ENCODE assay signal across 13 cellular contexts in the genomic region with DNA sequence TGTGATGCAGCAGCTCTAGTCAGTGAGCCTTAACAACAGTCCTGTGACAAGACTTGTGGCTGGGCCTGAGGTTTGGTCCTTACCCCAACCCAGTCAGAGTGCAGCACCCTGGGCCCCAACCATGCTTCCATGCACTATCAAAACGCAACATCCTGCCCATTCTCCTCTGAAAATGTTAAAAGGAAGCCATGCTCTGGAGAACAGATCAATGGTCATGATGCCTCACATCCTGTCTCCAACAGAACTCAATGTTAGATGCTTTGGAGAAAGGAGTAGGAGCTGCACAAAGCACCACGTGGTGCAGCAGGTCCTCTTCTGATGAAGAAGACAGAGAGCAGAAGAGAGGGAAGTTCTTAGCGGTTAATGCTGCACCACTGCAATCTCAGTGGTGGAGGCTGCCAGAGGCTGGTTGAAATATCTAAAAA. TPM values are rescaled to one million over a fixed set of nuclear protein-coding genes. Genes with fewer than 3 reads are reported as not detected.
DNase-seq lines count a peak whose midpoint lies in the region; ATAC-seq and TF ChIP-seq lines count a peak whose summit lies in the region.
"Had no signal": no experiment of that assay in that cellular context is flagged by ENCODE, and none has a peak within 500 bp of the region (broad histone marks: within the 10 kb centered on the region; RNA-seq: fewer than 3 reads in every experiment).

No MANE protein-coding gene starts in this region.

- H3K4me3 Mint-ChIP-seq in activated naive CD8-positive, alpha-beta T cell treated with anti-CD3 and anti-CD28 coated beads for 36 hours: no peak overlapping the region
- no peak overlapping the region for H3K4me3 Mint-ChIP-seq in GM23338
- H3K4me3 Mint-ChIP-seq in glutamatergic neuron (ENCODE audit: unreplicated experiment): no peak overlapping the region

- H3K4me3 ChIP-seq in ACC112 (ENCODE audit: low read depth, low read length) (no peak overlapping the region), GM23338 (no peak overlapping the region)
- H3K4me3 ChIP-seq: cardiac muscle cell, gastrocnemius medialis had no signal

- H3K9me3 Mint-ChIP-seq in activated naive CD8-positive, alpha-beta T cell treated with anti-CD3 and anti-CD28 coated beads for 36 hours: no peaks in the 10 kb centered on the region
- no peaks in the 10 kb centered on the region; the same call in 2 of the 3 replicates for H3K9me3 Mint-ChIP-seq in GM23338
- peaks cover 1% of the 10 kb centered on the region for H3K9me3 Mint-ChIP-seq in glutamatergic neuron (ENCODE audit: unreplicated experiment)

- peaks cover 5% of the 10 kb centered on the region for H3K36me3 Mint-ChIP-seq in activated naive CD8-positive, alpha-beta T cell treated with anti-CD3 and anti-CD28 coated beads for 36 hours
- H3K36me3 Mint-ChIP-seq in GM23338 (ENCODE audit: low read depth) (0 out of 3 replicates have a peak, but pooled peaks cover 4% of the 10 kb centered on the region), glutamatergic neuron (ENCODE audit: unreplicated experiment) (no peaks in the 10 kb centered on the region)

- no peak overlapping the region for H3K4me2 ChIP-seq in GM23338

- peak; percentile 60 for DNase-seq in HT1080 (ENCODE audit: low read depth)
- DNase-seq in activated naive CD8-positive, alpha-beta T cell treated with anti-CD3 and anti-CD28 coated beads for 36 hours: peak; percentile 54
- DNase-seq in GM23338 (ENCODE audit: low spot score): no peak
- DNase-seq in glutamatergic neuron: no peak
- no peak for DNase-seq in C1 segment of cervical spinal cord (lab: John Stamatoyannopoulos, UW)
- DNase-seq in central memory CD4-positive, alpha-beta T cell: no peak
- DNase-seq: BE2C, gastrocnemius medialis, NCI-H1694 treated with DMSO at 0.1 percent for 48 hours, SHP77 had no signal

- no peak for TF ChIP-seq CTCF in GM23338 (conservative IDR thresholded peaks at IDR 0.05; ENCODE audit: low read depth in 2 of 2)
- no peak for TF ChIP-seq CTCF in glutamatergic neuron (IDR thresholded peaks at IDR 0.05; ENCODE audit: partially characterized antibody, unreplicated experiment)

- H3K4me1 ChIP-seq in ACC112 (ENCODE audit: control insufficient read depth, insufficient read depth, low read length, unreplicated experiment) (peaks cover 77% of the 10 kb centered on the region), GM23338 (ENCODE audit: insufficient read depth) (peaks cover 14% of the 10 kb centered on the region)
- H3K4me1 ChIP-seq: BE2C had no signal

- H4K20me1 ChIP-seq in GM23338 (replicated peaks; ENCODE audit: insufficient read depth): no peaks in the 10 kb centered on the region; the same call in 1 of the 2 replicates

- H3K9me2 ChIP-seq in GM23338 (ENCODE audit: insufficient read depth): peaks cover 2% of the 10 kb centered on the region; the same call in 1 of the 2 replicates

- H3K79me2 ChIP-seq in ACC112 (ENCODE audit: control insufficient read depth, insufficient read depth, low read length, unreplicated experiment) (peaks cover 97% of the 10 kb centered on the region), GM23338 (replicated peaks; ENCODE audit: insufficient read depth) (peaks cover 15% of the 10 kb centered on the region)

- H3F3A ChIP-seq in GM23338 (replicated peaks; ENCODE audit: low read depth): no peaks in the 10 kb centered on the region

- no peak overlapping the region for H3K27ac Mint-ChIP-seq in activated naive CD8-positive, alpha-beta T cell treated with anti-CD3 and anti-CD28 coated beads for 36 hours
- no peak overlapping the region for H3K27ac Mint-ChIP-seq in GM23338
- H3K27ac Mint-ChIP-seq in glutamatergic neuron (ENCODE audit: unreplicated experiment): no peak overlapping the region

- H3K27ac ChIP-seq in ACC112 (ENCODE audit: low read depth, low read length): peak overlapping the region; percentile 39
- H3K27ac ChIP-seq in GM23338 (ENCODE audit: low read depth): no peak overlapping the region
- H3K27ac ChIP-seq: cardiac muscle cell, gastrocnemius medialis had no signal

- ATAC-seq in GM19023 (IDR thresholded peaks at IDR 0.05; ENCODE audit: unreplicated experiment): peak; percentile 33
- no peak for ATAC-seq in GM23338
- ATAC-seq: gastrocnemius medialis had no signal

- H3K36me3 ChIP-seq in ACC112 (ENCODE audit: insufficient read depth, low read length) (peaks cover 33% of the 10 kb centered on the region), GM23338 (ENCODE audit: insufficient read depth) (no peaks in the 10 kb centered on the region)
- H3K36me3 ChIP-seq: BE2C, cardiac muscle cell, gastrocnemius medialis had no signal

- no peaks in the 10 kb centered on the region for H3K27me3 Mint-ChIP-seq in activated naive CD8-positive, alpha-beta T cell treated with anti-CD3 and anti-CD28 coated beads for 36 hours
- H3K27me3 Mint-ChIP-seq in GM23338 (ENCODE audit: insufficient read depth, low read depth, poor library complexity): peaks cover 4% of the 10 kb centered on the region
- H3K27me3 Mint-ChIP-seq in glutamatergic neuron (ENCODE audit: unreplicated experiment): peaks cover 5% of the 10 kb centered on the region

- no peaks in the 10 kb centered on the region for H3K27me3 ChIP-seq in ACC112 (ENCODE audit: insufficient read depth, low read length)
- no peaks in the 10 kb centered on the region for H3K27me3 ChIP-seq in GM23338 (ENCODE audit: insufficient read depth)
- H3K27me3 ChIP-seq: BE2C, cardiac muscle cell, gastrocnemius medialis had no signal

- H2AFZ ChIP-seq in ACC112 (ENCODE audit: low read length, unreplicated experiment) (no peak overlapping the region), GM23338 (no peak overlapping the region)

- H3K4me1 Mint-ChIP-seq in activated naive CD8-positive, alpha-beta T cell treated with anti-CD3 and anti-CD28 coated beads for 36 hours: peaks cover 34% of the 10 kb centered on the region
- H3K4me1 Mint-ChIP-seq in GM23338 (peaks cover 32% of the 10 kb centered on the region), glutamatergic neuron (ENCODE audit: low read depth, unreplicated experiment) (peaks cover 21% of the 10 kb centered on the region)

TF ChIP-seq in GM23338, 12 proteins besides CTCF, POLR2A, EP300 and RAD21:
- no peak for TF ChIP-seq STAT1 (IDR thresholded peaks at IDR 0.05; ENCODE audit: unreplicated experiment)
- TF ChIP-seq JUNB (IDR thresholded peaks at IDR 0.05; ENCODE audit: unreplicated experiment): no peak
- no peak for TF ChIP-seq EZH2 (IDR thresholded peaks at IDR 0.05; ENCODE audit: low read depth, unreplicated experiment)
- TF ChIP-seq EZH2phosphoT487 (IDR thresholded peaks at IDR 0.05; ENCODE audit: unreplicated experiment): no peak
- no peak for TF ChIP-seq POLR2AphosphoS5 (IDR thresholded peaks at IDR 0.05; ENCODE audit: low read depth)
- TF ChIP-seq, protein P1, sequence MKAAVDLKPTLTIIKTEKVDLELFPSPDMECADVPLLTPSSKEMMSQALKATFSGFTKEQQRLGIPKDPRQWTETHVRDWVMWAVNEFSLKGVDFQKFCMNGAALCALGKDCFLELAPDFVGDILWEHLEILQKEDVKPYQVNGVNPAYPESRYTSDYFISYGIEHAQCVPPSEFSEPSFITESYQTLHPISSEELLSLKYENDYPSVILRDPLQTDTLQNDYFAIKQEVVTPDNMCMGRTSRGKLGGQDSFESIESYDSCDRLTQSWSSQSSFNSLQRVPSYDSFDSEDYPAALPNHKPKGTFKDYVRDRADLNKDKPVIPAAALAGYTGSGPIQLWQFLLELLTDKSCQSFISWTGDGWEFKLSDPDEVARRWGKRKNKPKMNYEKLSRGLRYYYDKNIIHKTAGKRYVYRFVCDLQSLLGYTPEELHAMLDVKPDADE (IDR thresholded peaks at IDR 0.05): no peak
TF ChIP-seq in GM23338: peak in this region for 0.

RNA-seq across cellular contexts. Expression of a gene that starts 41.9 kb away (rescaled TPM):
- 51.6 and 58.5 TPM in 2 replicates for total RNA-seq in HT1080 (2014; rRNA removed; shearing (Covaris generic))
- polyA plus RNA-seq in HT1080 (2015; cell fraction: cytosol; rRNA removed): 47.8 and 54.4 TPM in 2 replicates
- 67.6 and 76.5 TPM in 2 replicates for polyA plus RNA-seq in HT1080 (2015; cell fraction: nucleus; rRNA removed)
- 1 to 10 TPM; 1.6 to 2.0 TPM for total RNA-seq in activated naive CD8-positive, alpha-beta T cell treated with anti-CD3 and anti-CD28 coated beads for 36 hours
- total RNA-seq in GM23338 (2014; rRNA removed; shearing (Covaris generic)): 12.4 and 14.0 TPM in 2 replicates
- polyA plus RNA-seq in GM23338 (2016; fragmentation: Nextera tagmentation; extraction: Ambion mirVana): 3.9 and 4.0 TPM in 2 replicates
- total RNA-seq in glutamatergic neuron (ENCODE audit: unreplicated experiment): 16.2 TPM

Comparison
In these comparisons a context has a peak if more than half of its experiments do, and no peak if none do; other contexts are left out.
1. DNase-seq: peak in HT1080 (single experiment) and activated naive CD8-positive, alpha-beta T cell treated with anti-CD3 and anti-CD28 coated beads for 36 hours (single experiment); none in GM23338 (single experiment), glutamatergic neuron (single experiment), C1 segment of cervical spinal cord (0 of 14) and central memory CD4-positive, alpha-beta T cell (single experiment).